ENCODE assay signal across 25 cellular contexts in genomic region chr6:1230281-1230680, GRCh38.
DNase-seq lines count a peak whose midpoint lies in the region; ATAC-seq, FAIRE-seq and TF ChIP-seq lines count a peak whose summit lies in the region.
"Had no signal": no experiment of that assay in that cellular context is flagged by ENCODE, and none has a peak within 500 bp of the region (broad histone marks: within the 10 kb centered on the region; RNA-seq: fewer than 3 reads in every experiment).

No MANE protein-coding gene starts in this region.

- H3K4me2 ChIP-seq in HepG2 (ENCODE audit: low read depth, low read length) (peak overlapping the region; percentile 94), mammary epithelial cell (ENCODE audit: insufficient read depth, low read depth, low read length) (no peak overlapping the region)
- H3K4me2 ChIP-seq: A549; BLaER1 treated with 17β-estradiol and CSF1 and Interleukin-3, amounts not matched to agents 10 nM and 100 nM had no signal

- H3K79me2 ChIP-seq in HepG2 (ENCODE audit: insufficient read depth, low read length) = peaks cover 25% of the 10 kb centered on the region
- H3K79me2 ChIP-seq in mammary epithelial cell (ENCODE audit: insufficient read depth, low read length) = no peaks in the 10 kb centered on the region

- H3K27me3 Mint-ChIP-seq in Caco-2 (ENCODE audit: insufficient read depth, unreplicated experiment) (no peaks in the 10 kb centered on the region), endodermal cell (ENCODE audit: insufficient read depth) (peaks cover 32% of the 10 kb centered on the region)
- H3K27me3 Mint-ChIP-seq in activated naive CD4-positive, alpha-beta T cell treated with anti-CD3 and anti-CD28 coated beads for 36 hours (ENCODE audit: low read depth) = peaks cover 8% of the 10 kb centered on the region

- H4K20me1 ChIP-seq in HepG2 (ENCODE audit: insufficient read depth, low read length) (no peaks in the 10 kb centered on the region), mammary epithelial cell (ENCODE audit: insufficient read depth, low read length) (no peaks in the 10 kb centered on the region)
- H4K20me1 ChIP-seq: BLaER1 treated with 17β-estradiol and CSF1 and Interleukin-3, amounts not matched to agents 10 nM and 100 nM had no signal

- TF ChIP-seq CTCF in Caco-2 (IDR thresholded peaks at IDR 0.05; ENCODE audit: insufficient read depth in 1 of 2, low read depth in 1 of 2, low read length in 1 of 2, severe bottlenecking in 1 of 2, unreplicated experiment in 1 of 2) (no peak), endodermal cell (conservative IDR thresholded peaks at IDR 0.05) (no peak), HepG2 (CRISPR knock-in tag; IDR thresholded peaks at IDR 0.05) (no peak), Peyer's patch (IDR thresholded peaks at IDR 0.05) (no peak), mammary epithelial cell (conservative IDR thresholded peaks at IDR 0.05 in 1 of 2, IDR thresholded peaks at IDR 0.05 in 1 of 2; ENCODE audit: extremely low read depth in 1 of 2, insufficient read depth in 1 of 2, low read depth in 1 of 2, low read length in 2 of 2) (no peak)

- peaks cover 50% of the 10 kb centered on the region for H3K4me1 Mint-ChIP-seq in Caco-2 (ENCODE audit: low read depth, unreplicated experiment)
- peaks cover 60% of the 10 kb centered on the region for H3K4me1 Mint-ChIP-seq in endodermal cell
- H3K4me1 Mint-ChIP-seq in activated naive CD4-positive, alpha-beta T cell treated with anti-CD3 and anti-CD28 coated beads for 36 hours (ENCODE audit: low read depth) = no peaks in the 10 kb centered on the region
- H3K4me1 Mint-ChIP-seq: CD14-positive monocyte; CD8-positive, alpha-beta memory T cell had no signal

- 92 to 94% methylated on average over 4 to 6 of the region's 6 CpGs for WGBS in endodermal cell (ENCODE audit: insufficient coverage in 1 of 2, insufficient read length in 1 of 2), 2 experiments
- WGBS in HepG2 (ENCODE audit: low lambda C conversion rate) = 9% methylated on average over 6 of the region's 6 CpGs
- 71% methylated on average over 6 of the region's 6 CpGs for WGBS in mammary epithelial cell (ENCODE audit: low coverage, missing lambda C conversion rate)

- H3K9ac ChIP-seq in endodermal cell (ENCODE audit: extremely low read depth, low read length, poor library complexity, severe bottlenecking) (no peak overlapping the region), HepG2 (ENCODE audit: insufficient read depth, low read depth, low read length) (peak overlapping the region; percentile 66), mammary epithelial cell (ENCODE audit: insufficient read depth, low read length) (no peak overlapping the region)
- H3K9ac ChIP-seq: BLaER1 treated with 17β-estradiol and CSF1 and Interleukin-3, amounts not matched to agents 10 nM and 100 nM had no signal

- H3K36me3 Mint-ChIP-seq in Caco-2 (ENCODE audit: insufficient read depth, unreplicated experiment) (peaks cover 12% of the 10 kb centered on the region), endodermal cell (ENCODE audit: low read depth) (no peaks in the 10 kb centered on the region)
- no peaks in the 10 kb centered on the region for H3K36me3 Mint-ChIP-seq in activated naive CD4-positive, alpha-beta T cell treated with anti-CD3 and anti-CD28 coated beads for 36 hours (ENCODE audit: low read depth)
- H3K36me3 Mint-ChIP-seq: CD14-positive monocyte; CD8-positive, alpha-beta memory T cell had no signal

- H3K4me3 ChIP-seq in Caco-2 (ENCODE audit: low read depth, low read length) (no peak overlapping the region), endodermal cell (ENCODE audit: low read length) (peak overlapping the region; percentile 20), HepG2 (replicated peaks in 1 of 3; ENCODE audit: insufficient read depth in 1 of 3, low read depth in 2 of 3, low read length in 3 of 3) (peak overlapping the region in 2 of 3 experiments; percentile 10 to 56; a peak in 2 of 6 replicates), Peyer's patch (no peak overlapping the region), mammary epithelial cell (replicated peaks in 1 of 3; ENCODE audit: insufficient read depth in 1 of 3, low read depth in 2 of 3, low read length in 3 of 3) (no peak overlapping the region)
- H3K4me3 ChIP-seq: A549; BLaER1 treated with 17β-estradiol and CSF1 and Interleukin-3, amounts not matched to agents 10 nM and 100 nM had no signal

- no peaks in the 10 kb centered on the region for H3K27me3 ChIP-seq in Caco-2 (replicated peaks; ENCODE audit: control insufficient read depth, insufficient read depth, low read length)
- peaks cover 5% of the 10 kb centered on the region for H3K27me3 ChIP-seq in endodermal cell (ENCODE audit: control insufficient read depth, insufficient read depth, low read length, poor library complexity, severe bottlenecking)
- no peaks in the 10 kb centered on the region; a peak in 1 of 5 replicates for H3K27me3 ChIP-seq in HepG2 (ENCODE audit: control insufficient read depth in 1 of 2, insufficient read depth in 2 of 2, low read length in 2 of 2)
- H3K27me3 ChIP-seq in Peyer's patch = no peaks in the 10 kb centered on the region
- H3K27me3 ChIP-seq in mammary epithelial cell (ENCODE audit: insufficient read depth, low read length) = no peaks in the 10 kb centered on the region
- H3K27me3 ChIP-seq: BLaER1 treated with 17β-estradiol and CSF1 and Interleukin-3, amounts not matched to agents 10 nM and 100 nM had no signal

- DNase-seq in Caco-2 (no peak), endodermal cell (no peak), HepG2 (ENCODE audit: low spot score) (no peak), mucosa of gallbladder (ENCODE audit: low spot score) (peak; percentile 36), Peyer's patch (no peak), mammary epithelial cell (no peak)
- DNase-seq in activated naive CD4-positive, alpha-beta T cell treated with anti-CD3 and anti-CD28 coated beads for 36 hours = no peak
- DNase-seq: 8988T; ACHN; AML-193; BE2C; Calu3; CD4-positive, alpha-beta T cell; CD8-positive, alpha-beta memory T cell; DMS53; DMS79 treated with DMSO at 0.1 percent for 48 hours; GF-D8; GOT3; HCEC 1CT had no signal

- TF ChIP-seq RAD21 in HepG2 (CRISPR knock-in tag; IDR thresholded peaks at IDR 0.05) = no peak

- no peak overlapping the region for H2AFZ ChIP-seq in HepG2 (ENCODE audit: low read length)
- no peak overlapping the region for H2AFZ ChIP-seq in mammary epithelial cell (ENCODE audit: low read depth, low read length)

- POLR2A ChIA-PET in Caco-2 (lab: Charles Lee) = interaction anchor here (0.5 to 1.3 kb wide), 3 partner anchors 33 to 85 kb away, joined by 3 to 9 read pairs (median 3); partner anchors contain the start of gene FOXQ1
- POLR2A ChIA-PET in HepG2 (lab: Yijun Ruan, JAX) = interaction anchor here (0.7 to 10.5 kb wide), 13 partner anchors 13 to 329 kb away, joined by 3 to 431 read pairs (median 5); partner anchors contain the start of gene FOXQ1

- CTCF ChIA-PET in Caco-2 (lab: Charles Lee) = no interaction called here
- CTCF ChIA-PET in HepG2 (lab: Yijun Ruan, JAX; ENCODE audit: low intra/inter-chr PET ratio, low total read pairs) = no interaction called here
- CTCF ChIA-PET in activated naive CD4-positive, alpha-beta T cell treated with anti-CD3 and anti-CD28 coated beads for 36 hours (lab: Charles Lee) = no interaction called here
- CTCF ChIA-PET in mammary epithelial cell (lab: Charles Lee; ENCODE audit: low non-redundant PET) = no interaction called here

- peak overlapping the region; percentile 67 for H3K27ac Mint-ChIP-seq in Caco-2 (ENCODE audit: unreplicated experiment)
- no peak overlapping the region for H3K27ac Mint-ChIP-seq in endodermal cell
- no peak overlapping the region for H3K27ac Mint-ChIP-seq in activated naive CD4-positive, alpha-beta T cell treated with anti-CD3 and anti-CD28 coated beads for 36 hours
- H3K27ac Mint-ChIP-seq: CD4-positive, alpha-beta T cell; CD8-positive, alpha-beta memory T cell had no signal

- H3K4me1 ChIP-seq in Caco-2 (peaks cover 57% of the 10 kb centered on the region), endodermal cell (ENCODE audit: control insufficient read depth, insufficient read depth, low read length) (peaks cover 32% of the 10 kb centered on the region), HepG2 (ENCODE audit: insufficient read depth, low read length) (peaks cover 77% of the 10 kb centered on the region), Peyer's patch (no peaks in the 10 kb centered on the region), mammary epithelial cell (ENCODE audit: insufficient read depth, low read length) (no peaks in the 10 kb centered on the region)
- H3K4me1 ChIP-seq: A549; BE2C; BLaER1 treated with 17β-estradiol and CSF1 and Interleukin-3, amounts not matched to agents 10 nM and 100 nM had no signal

- TF ChIP-seq EP300 in HepG2 (IDR thresholded peaks at IDR 0.05; ENCODE audit: low read depth in 2 of 2, low read length in 2 of 2) (no peak), HepG2 (CRISPR knock-in tag; IDR thresholded peaks at IDR 0.05; ENCODE audit: borderline replicate concordance) (no peak)

- in situ Hi-C loops in HepG2 (cut with HindIII; ENCODE audit: extremely low pct_ligation_motif_present, low pct_unique_long_range_greater_than_20kb) = no loop called here
- in situ Hi-C loops in mammary epithelial cell (cut with MboI; ENCODE audit: low sequenced_read_pairs in 2 of 2) = no loop called here

- BruUV-seq in Caco-2 (replicated peaks; lab: Mats Ljungman, UMichigan) = no TSS peak
- BruUV-seq in HepG2 (replicated peaks; lab: Mats Ljungman, UMichigan) = no TSS peak
- no TSS peak for BruUV-seq in mammary epithelial cell (replicated peaks; lab: Mats Ljungman, UMichigan)

- dilution Hi-C loops in mammary epithelial cell (cut with HindIII; ENCODE audit: low sequenced_read_pairs) = no loop called here

- TF ChIP-seq POLR2A in HepG2 (IDR thresholded peaks at IDR 0.05; ENCODE audit: insufficient read depth in 1 of 2, low read depth in 2 of 2, low read length in 2 of 2) (no peak; a peak in 1 of 4 replicates), Peyer's patch (IDR thresholded peaks at IDR 0.05) (no peak)

- no peak for ATAC-seq in HepG2
- ATAC-seq: A549 had no signal

- H3K4me3 Mint-ChIP-seq in Caco-2 (ENCODE audit: unreplicated experiment) (peak overlapping the region; percentile 52), endodermal cell (no peak overlapping the region)
- H3K4me3 Mint-ChIP-seq in activated naive CD4-positive, alpha-beta T cell treated with anti-CD3 and anti-CD28 coated beads for 36 hours = no peak overlapping the region
- H3K4me3 Mint-ChIP-seq: CD14-positive monocyte; CD4-positive, alpha-beta T cell; CD8-positive, alpha-beta memory T cell had no signal

- H3K9me3 Mint-ChIP-seq in Caco-2 (ENCODE audit: unreplicated experiment) = peaks cover 4% of the 10 kb centered on the region
- H3K9me3 Mint-ChIP-seq in endodermal cell = no peaks in the 10 kb centered on the region
- no peaks in the 10 kb centered on the region for H3K9me3 Mint-ChIP-seq in activated naive CD4-positive, alpha-beta T cell treated with anti-CD3 and anti-CD28 coated beads for 36 hours
- H3K9me3 Mint-ChIP-seq: CD14-positive monocyte; CD4-positive, alpha-beta T cell; CD8-positive, alpha-beta memory T cell had no signal

- no peak overlapping the region for H3K27ac ChIP-seq in endodermal cell (ENCODE audit: low read depth, low read length)
- H3K27ac ChIP-seq in HepG2 (ENCODE audit: extremely low read length, insufficient read depth, low read length) = peak overlapping the region; percentile 96
- no peak overlapping the region for H3K27ac ChIP-seq in Peyer's patch
- no peak overlapping the region for H3K27ac ChIP-seq in mammary epithelial cell (ENCODE audit: insufficient read depth, low read depth, low read length)
- H3K27ac ChIP-seq: A549; BLaER1 treated with 17β-estradiol and CSF1 and Interleukin-3, amounts not matched to agents 10 nM and 100 nM had no signal

- FAIRE-seq in HepG2 (lab: Jason Lieb, UNC) = no peak
- FAIRE-seq: A549, GM12891, GM18507, H54 had no signal

- no peaks in the 10 kb centered on the region for H3K36me3 ChIP-seq in Caco-2 (ENCODE audit: control insufficient read depth, insufficient read depth, low read length)
- H3K36me3 ChIP-seq in endodermal cell (ENCODE audit: control insufficient read depth, insufficient read depth, low read length) = no peaks in the 10 kb centered on the region
- H3K36me3 ChIP-seq in HepG2 (replicated peaks in 1 of 2; ENCODE audit: control insufficient read depth in 1 of 2, insufficient read depth in 2 of 2, low read length in 2 of 2) = peaks cover 0 to 2% of the 10 kb centered on the region in 2 experiments; a peak in 1 of 5 replicates
- no peaks in the 10 kb centered on the region for H3K36me3 ChIP-seq in Peyer's patch
- H3K36me3 ChIP-seq in mammary epithelial cell (ENCODE audit: insufficient read depth, low read length) = no peaks in the 10 kb centered on the region
- H3K36me3 ChIP-seq: BE2C; BLaER1 treated with 17β-estradiol and CSF1 and Interleukin-3, amounts not matched to agents 10 nM and 100 nM had no signal

- H3K9me3 ChIP-seq in Caco-2 (no peaks in the 10 kb centered on the region), endodermal cell (ENCODE audit: control insufficient read depth, low read length) (no peaks in the 10 kb centered on the region), HepG2 (ENCODE audit: low read length) (no peaks in the 10 kb centered on the region), Peyer's patch (no peaks in the 10 kb centered on the region), mammary epithelial cell (replicated peaks; ENCODE audit: insufficient read depth, low read length) (no peaks in the 10 kb centered on the region)
- H3K9me3 ChIP-seq: A549; BE2C; BLaER1 treated with 17β-estradiol and CSF1 and Interleukin-3, amounts not matched to agents 10 nM and 100 nM had no signal

- intact Hi-C loops in Caco-2 (cut with micrococcal nuclease; ENCODE audit: unreplicated experiment) = no loop called here
- intact Hi-C loops in HepG2 (cut with micrococcal nuclease; ENCODE audit: unreplicated experiment) = no loop called here
- intact Hi-C loops in activated naive CD4-positive, alpha-beta T cell treated with anti-CD3 and anti-CD28 coated beads for 36 hours (cut with micrococcal nuclease) = no loop called here
- intact Hi-C loops in mammary epithelial cell (cut with micrococcal nuclease) = no loop called here

Comparison
In these comparisons a context has a peak if more than half of its experiments do, and no peak if none do; other contexts are left out.
1. H3K4me3 ChIP-seq: peak in endodermal cell (single experiment) and HepG2 (2 of 3); none in Caco-2 (single experiment), Peyer's patch (0 of 4) and mammary epithelial cell (0 of 3).